ENCODE assay signal across 12 cellular contexts in genomic region chr3:98540346-98540745, GRCh38. TPM values are rescaled to one million over a fixed set of nuclear protein-coding genes. Genes with fewer than 3 reads are reported as not detected.
A peak's percentile ranks its signal among the peaks of the same experiment; 100 is the strongest.
DNase-seq lines count a peak whose midpoint lies in the region; ATAC-seq and TF ChIP-seq lines count a peak whose summit lies in the region.
"Had no signal": no experiment of that assay in that cellular context is flagged by ENCODE, and none has a peak within 500 bp of the region (broad histone marks: within the 10 kb centered on the region; RNA-seq: fewer than 3 reads in every experiment).

No MANE protein-coding gene starts in this region.

- POLR2A ChIA-PET in HEK293T (lab: Yijun Ruan, JAX) = no interaction called here

- peaks cover 7% of the 10 kb centered on the region for H3K36me3 Mint-ChIP-seq in central memory CD8-positive, alpha-beta T cell (ENCODE audit: insufficient read depth)

- peaks cover 0 to 11% (median 3%) of the 10 kb centered on the region in 6 donors for H3K4me1 ChIP-seq in spleen

- H3K27me3 ChIP-seq in WERI-Rb-1 (ENCODE audit: insufficient read depth, low read depth, severe bottlenecking) (no peaks in the 10 kb centered on the region), spleen (replicated peaks in 1 of 7) (no peaks in the 10 kb centered on the region)
- H3K27me3 ChIP-seq: cardiac muscle cell had no signal

- no peaks in the 10 kb centered on the region for H3K9me3 ChIP-seq in WERI-Rb-1 (ENCODE audit: severe bottlenecking)
- no peaks in the 10 kb centered on the region for H3K9me3 ChIP-seq in spleen

- ATAC-seq in GM18861 (IDR thresholded peaks at IDR 0.05; ENCODE audit: unreplicated experiment) (peak; percentile 37), GM21529 (IDR thresholded peaks at IDR 0.05; ENCODE audit: unreplicated experiment) (peak; percentile 46), HG03439 (IDR thresholded peaks at IDR 0.05; ENCODE audit: unreplicated experiment) (peak; percentile 49)
- ATAC-seq in central memory CD8-positive, alpha-beta T cell (replicated peaks; ENCODE audit: extremely low read depth, poor library complexity, severe bottlenecking) = peak; percentile 66

- CTCF ChIA-PET in HEK293T (lab: Yijun Ruan, JAX) = no interaction called here

- WGBS in spleen, 5 donors = 57 to 66% (median 65%) methylated on average over 3 of the region's 3 CpGs

- H3K27me3 Mint-ChIP-seq in central memory CD8-positive, alpha-beta T cell = no peaks in the 10 kb centered on the region

- intact Hi-C loops in spleen (cut with DNase I; ENCODE audit: low total_unique reads) = no loop called here

- peaks cover 29% of the 10 kb centered on the region for H3K4me1 Mint-ChIP-seq in central memory CD8-positive, alpha-beta T cell

- no peaks in the 10 kb centered on the region for H3K9me3 Mint-ChIP-seq in central memory CD8-positive, alpha-beta T cell

- peak overlapping the region; percentile 30 for H3K27ac Mint-ChIP-seq in central memory CD8-positive, alpha-beta T cell (ENCODE audit: low read depth)

- H3K4me3 Mint-ChIP-seq in central memory CD8-positive, alpha-beta T cell = peak overlapping the region; percentile 11

- no peak overlapping the region for H3K27ac ChIP-seq in WERI-Rb-1
- peak overlapping the region in 3 of 8 donors; percentile 1 to 32 (median 10) for H3K27ac ChIP-seq in spleen
- H3K27ac ChIP-seq: cardiac muscle cell had no signal

- no peaks in the 10 kb centered on the region for H3K36me3 ChIP-seq in WERI-Rb-1
- H3K36me3 ChIP-seq in spleen = no peaks in the 10 kb centered on the region
- H3K36me3 ChIP-seq: cardiac muscle cell had no signal

- no peak for TF ChIP-seq CTCF in WERI-Rb-1 (IDR thresholded peaks at IDR 0.05; ENCODE audit: low read depth, low read length)
- no peak for TF ChIP-seq CTCF in spleen (IDR thresholded peaks at IDR 0.05 in 8 of 11, conservative IDR thresholded peaks at IDR 0.05 in 3 of 11)

- H3K4me3 ChIP-seq in WERI-Rb-1 (ENCODE audit: low read depth, low read length) (no peak overlapping the region), spleen (no peak overlapping the region)
- H3K4me3 ChIP-seq: cardiac muscle cell had no signal

- DNase-seq in central memory CD8-positive, alpha-beta T cell (ENCODE audit: low spot score in 2 of 2) = no peak
- no peak for DNase-seq in NCI-H1436 (lab: John Stamatoyannopoulos, UW)
- DNase-seq in WERI-Rb-1 = no peak
- DNase-seq in spleen = no peak
- DNase-seq in HEK293T (ENCODE audit: extremely low spot score) = no peak
- DNase-seq: NCI-H1048 had no signal

- TF ChIP-seq POLR2A in spleen (IDR thresholded peaks at IDR 0.05) = no peak

TF ChIP-seq in HEK293T, 16 proteins besides CTCF, POLR2A, EP300 and RAD21:
- TF ChIP-seq, protein P1, sequence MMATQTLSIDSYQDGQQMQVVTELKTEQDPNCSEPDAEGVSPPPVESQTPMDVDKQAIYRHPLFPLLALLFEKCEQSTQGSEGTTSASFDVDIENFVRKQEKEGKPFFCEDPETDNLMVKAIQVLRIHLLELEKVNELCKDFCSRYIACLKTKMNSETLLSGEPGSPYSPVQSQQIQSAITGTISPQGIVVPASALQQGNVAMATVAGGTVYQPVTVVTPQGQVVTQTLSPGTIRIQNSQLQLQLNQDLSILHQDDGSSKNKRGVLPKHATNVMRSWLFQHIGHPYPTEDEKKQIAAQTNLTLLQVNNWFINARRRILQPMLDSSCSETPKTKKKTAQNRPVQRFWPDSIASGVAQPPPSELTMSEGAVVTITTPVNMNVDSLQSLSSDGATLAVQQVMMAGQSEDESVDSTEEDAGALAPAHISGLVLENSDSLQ (IDR thresholded peaks at IDR 0.05) = no peak
- TF ChIP-seq ELF4 (IDR thresholded peaks at IDR 0.05) = no peak
TF ChIP-seq in HEK293T: peak in this region for 0.

RNA-seq across cellular contexts. Expression of gene GPR15, which starts 8.6 kb away (rescaled TPM):
- total RNA-seq in spleen = 10 to 100 TPM in 1 of 7 donors, 1 to 10 TPM in 5, not detected in 1; 1.8 to 11.9 (median 5.6) TPM
- under 1 TPM; 0.30 to 0.86 (median 0.49) TPM for polyA plus RNA-seq in spleen
- total RNA-seq: cardiac muscle cell, pulmonary artery endothelial cell had no signal
- polyA plus RNA-seq: cardiac muscle cell had no signal

RNA-seq across cellular contexts. Expression of gene CLDND1, which starts 17.6 kb away (rescaled TPM):
- 100 to 1,000 TPM in 5 of 7 donors, 10 to 100 TPM in 2; 84.0 to 174 (median 114) TPM for total RNA-seq in spleen
- polyA plus RNA-seq in spleen = 10 to 100 TPM; 26.1 to 30.7 (median 28.2) TPM

RNA-seq across cellular contexts. Expression of gene OR5K2, which starts 42.9 kb away (rescaled TPM):
- not detected for total RNA-seq in spleen
- not detected for polyA plus RNA-seq in spleen
- total RNA-seq: cardiac muscle cell, pulmonary artery endothelial cell, subcutaneous adipose tissue had no signal
- polyA plus RNA-seq: cardiac muscle cell had no signal

RNA-seq across cellular contexts. Expression of gene CPOX, which starts 53.1 kb away (rescaled TPM):
- total RNA-seq in spleen = 10 to 100 TPM; 14.5 to 26.0 (median 18.8) TPM
- 10 to 100 TPM in 2 of 3 donors, 1 to 10 TPM in 1; 9.8 to 14.8 (median 14.0) TPM for polyA plus RNA-seq in spleen
